In the genomic region with DNA sequence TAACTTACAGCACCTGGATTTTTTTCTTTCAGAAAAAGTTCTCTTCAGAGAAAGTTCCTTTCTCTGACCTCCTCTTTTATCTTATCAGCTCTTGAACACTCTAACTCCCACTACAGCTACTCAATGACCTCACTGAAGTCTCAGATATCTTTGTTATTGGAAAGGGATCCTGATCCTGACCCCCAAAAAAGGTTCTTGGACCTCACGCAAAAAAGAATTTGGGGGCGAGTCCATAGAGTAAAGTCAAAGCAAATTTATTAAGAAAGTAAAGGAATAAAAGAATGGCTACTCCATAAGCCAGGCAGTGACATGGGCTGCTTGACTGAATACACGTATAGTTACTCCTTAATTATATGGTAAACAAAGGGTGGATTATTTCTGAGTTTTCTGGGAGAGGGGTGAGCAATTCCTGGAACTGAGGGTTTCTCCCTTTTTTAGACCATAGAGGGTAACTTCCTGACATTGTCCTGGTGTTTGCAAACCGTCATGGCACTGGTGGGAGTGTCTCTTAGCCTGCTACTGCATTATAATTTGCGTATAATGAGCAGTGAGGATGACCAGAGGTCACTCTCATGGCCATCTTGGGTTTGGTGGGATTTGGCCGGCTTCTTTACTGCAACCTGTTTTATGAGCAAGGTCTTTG, we compare ENCODE assay signal across 1 cellular context.
A peak's percentile ranks its signal among the peaks of the same experiment; 100 is the strongest.
TF ChIP-seq lines count a peak whose summit lies in the region.

No MANE protein-coding gene starts in this region.

TF ChIP-seq in K562, 482 proteins besides CTCF, POLR2A, EP300 and RAD21 (continued from another document and continues in another):
- TF ChIP-seq CUX1 (CRISPR knock-in tag; IDR thresholded peaks at IDR 0.05), result peak; percentile 86
- peak; percentile 22; the same call in 1 of the 2 replicates for TF ChIP-seq GABPA (tag; conservative IDR thresholded peaks at IDR 0.05; ENCODE audit: low read depth)
- TF ChIP-seq YY1 (IDR thresholded peaks at IDR 0.05; ENCODE audit: borderline replicate concordance in 1 of 3, control insufficient read depth in 1 of 3, extremely low read depth in 1 of 3, insufficient read depth in 3 of 3, insufficient read length in 1 of 3, insufficient replicate concordance in 2 of 3, low read depth in 1 of 3, low read length in 2 of 3), result peak in 1 of 3 experiments; percentile 81
- TF ChIP-seq, protein P1, sequence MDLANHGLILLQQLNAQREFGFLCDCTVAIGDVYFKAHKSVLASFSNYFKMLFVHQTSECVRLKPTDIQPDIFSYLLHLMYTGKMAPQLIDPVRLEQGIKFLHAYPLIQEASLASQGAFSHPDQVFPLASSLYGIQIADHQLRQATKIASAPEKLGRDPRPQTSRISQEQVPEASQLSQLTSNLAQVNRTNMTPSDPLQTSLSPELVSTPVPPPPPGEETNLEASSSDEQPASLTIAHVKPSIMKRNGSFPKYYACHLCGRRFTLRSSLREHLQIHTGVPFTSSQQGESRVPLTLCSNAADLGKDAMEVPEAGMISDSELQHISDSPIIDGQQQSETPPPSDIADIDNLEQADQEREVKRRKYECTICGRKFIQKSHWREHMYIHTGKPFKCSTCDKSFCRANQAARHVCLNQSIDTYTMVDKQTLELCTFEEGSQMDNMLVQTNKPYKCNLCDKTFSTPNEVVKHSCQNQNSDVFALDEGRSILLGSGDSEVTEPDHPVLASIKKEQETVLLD (IDR thresholded peaks at IDR 0.05), result peak; percentile 45; the same call in 1 of the 2 replicates
- TF ChIP-seq, protein P2, sequence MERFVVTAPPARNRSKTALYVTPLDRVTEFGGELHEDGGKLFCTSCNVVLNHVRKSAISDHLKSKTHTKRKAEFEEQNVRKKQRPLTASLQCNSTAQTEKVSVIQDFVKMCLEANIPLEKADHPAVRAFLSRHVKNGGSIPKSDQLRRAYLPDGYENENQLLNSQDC (CRISPR knock-in tag; IDR thresholded peaks at IDR 0.05), result 0 out of 2 replicates have a peak, but pooled peaks have one; percentile 44
- no peak for TF ChIP-seq RBM39 (optimal IDR thresholded peaks at IDR 0.05; ENCODE audit: low read depth, low read length)
- TF ChIP-seq PML (IDR thresholded peaks at IDR 0.05; ENCODE audit: low read length), result peak; percentile 96
- TF ChIP-seq ZC3H8 (IDR thresholded peaks at IDR 0.05), result no peak
- 0 out of 2 replicates have a peak, but pooled peaks have one; percentile 1 for TF ChIP-seq BACH1 (tag; IDR thresholded peaks at IDR 0.05)
- TF ChIP-seq MBD2 (IDR thresholded peaks at IDR 0.05; ENCODE audit: borderline replicate concordance, low read depth), result peak; percentile 44; the same call in 1 of the 2 replicates
- TF ChIP-seq JUN (IDR thresholded peaks at IDR 0.05; ENCODE audit: borderline replicate concordance, low read depth, low read length), result peak; percentile 91
- TF ChIP-seq JUN (CRISPR knock-in tag; IDR thresholded peaks at IDR 0.05; ENCODE audit: borderline replicate concordance), result peak; percentile 70; the same call in 1 of the 2 replicates
- peak; percentile 60; the same call in 1 of the 2 replicates for TF ChIP-seq MEF2A (IDR thresholded peaks at IDR 0.05; ENCODE audit: control insufficient read depth, low read depth, low read length)
- no peak for TF ChIP-seq NR1H2 (CRISPR knock-in tag; IDR thresholded peaks at IDR 0.05)
- peak; percentile 92 for TF ChIP-seq FOXM1 (IDR thresholded peaks at IDR 0.05; ENCODE audit: low read depth)
- no peak for TF ChIP-seq FOXM1 (CRISPR knock-in tag; IDR thresholded peaks at IDR 0.05; ENCODE audit: low read depth)
- TF ChIP-seq, protein P3, sequence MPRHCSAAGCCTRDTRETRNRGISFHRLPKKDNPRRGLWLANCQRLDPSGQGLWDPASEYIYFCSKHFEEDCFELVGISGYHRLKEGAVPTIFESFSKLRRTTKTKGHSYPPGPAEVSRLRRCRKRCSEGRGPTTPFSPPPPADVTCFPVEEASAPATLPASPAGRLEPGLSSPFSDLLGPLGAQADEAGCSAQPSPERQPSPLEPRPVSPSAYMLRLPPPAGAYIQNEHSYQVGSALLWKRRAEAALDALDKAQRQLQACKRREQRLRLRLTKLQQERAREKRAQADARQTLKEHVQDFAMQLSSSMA (CRISPR knock-in tag; IDR thresholded peaks at IDR 0.05), result no peak
- TF ChIP-seq SMARCA5 (IDR thresholded peaks at IDR 0.05), result no peak
- no peak; the same call in 1 of the 2 replicates for TF ChIP-seq PKNOX1 (IDR thresholded peaks at IDR 0.05)
- no peak for TF ChIP-seq C11orf30 (IDR thresholded peaks at IDR 0.05; ENCODE audit: low read depth)
- TF ChIP-seq IRF2 (CRISPR knock-in tag; IDR thresholded peaks at IDR 0.05), result no peak
- TF ChIP-seq EWSR1 (IDR thresholded peaks at IDR 0.05; ENCODE audit: borderline replicate concordance, low read depth, partially characterized antibody), result no peak
- TF ChIP-seq, protein P4, sequence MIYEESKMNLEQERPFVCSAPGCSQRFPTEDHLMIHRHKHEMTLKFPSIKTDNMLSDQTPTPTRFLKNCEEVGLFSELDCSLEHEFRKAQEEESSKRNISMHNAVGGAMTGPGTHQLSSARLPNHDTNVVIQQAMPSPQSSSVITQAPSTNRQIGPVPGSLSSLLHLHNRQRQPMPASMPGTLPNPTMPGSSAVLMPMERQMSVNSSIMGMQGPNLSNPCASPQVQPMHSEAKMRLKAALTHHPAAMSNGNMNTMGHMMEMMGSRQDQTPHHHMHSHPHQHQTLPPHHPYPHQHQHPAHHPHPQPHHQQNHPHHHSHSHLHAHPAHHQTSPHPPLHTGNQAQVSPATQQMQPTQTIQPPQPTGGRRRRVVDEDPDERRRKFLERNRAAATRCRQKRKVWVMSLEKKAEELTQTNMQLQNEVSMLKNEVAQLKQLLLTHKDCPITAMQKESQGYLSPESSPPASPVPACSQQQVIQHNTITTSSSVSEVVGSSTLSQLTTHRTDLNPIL (CRISPR knock-in tag; IDR thresholded peaks at IDR 0.05), result no peak
- TF ChIP-seq, protein P5, sequence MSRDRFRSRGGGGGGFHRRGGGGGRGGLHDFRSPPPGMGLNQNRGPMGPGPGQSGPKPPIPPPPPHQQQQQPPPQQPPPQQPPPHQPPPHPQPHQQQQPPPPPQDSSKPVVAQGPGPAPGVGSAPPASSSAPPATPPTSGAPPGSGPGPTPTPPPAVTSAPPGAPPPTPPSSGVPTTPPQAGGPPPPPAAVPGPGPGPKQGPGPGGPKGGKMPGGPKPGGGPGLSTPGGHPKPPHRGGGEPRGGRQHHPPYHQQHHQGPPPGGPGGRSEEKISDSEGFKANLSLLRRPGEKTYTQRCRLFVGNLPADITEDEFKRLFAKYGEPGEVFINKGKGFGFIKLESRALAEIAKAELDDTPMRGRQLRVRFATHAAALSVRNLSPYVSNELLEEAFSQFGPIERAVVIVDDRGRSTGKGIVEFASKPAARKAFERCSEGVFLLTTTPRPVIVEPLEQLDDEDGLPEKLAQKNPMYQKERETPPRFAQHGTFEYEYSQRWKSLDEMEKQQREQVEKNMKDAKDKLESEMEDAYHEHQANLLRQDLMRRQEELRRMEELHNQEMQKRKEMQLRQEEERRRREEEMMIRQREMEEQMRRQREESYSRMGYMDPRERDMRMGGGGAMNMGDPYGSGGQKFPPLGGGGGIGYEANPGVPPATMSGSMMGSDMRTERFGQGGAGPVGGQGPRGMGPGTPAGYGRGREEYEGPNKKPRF (IDR thresholded peaks at IDR 0.05; ENCODE audit: low read depth, low read length), result no peak
- no peak for TF ChIP-seq GTF2F1 (IDR thresholded peaks at IDR 0.05; ENCODE audit: low read depth, low read length)
- TF ChIP-seq KLF16 (IDR thresholded peaks at IDR 0.05), result peak; percentile 95
- 0 out of 2 replicates have a peak, but pooled peaks have one; percentile 46 for TF ChIP-seq ZNF274 (IDR thresholded peaks at IDR 0.05; ENCODE audit: borderline replicate concordance, low read depth, low read length)
- TF ChIP-seq ZBED1 (IDR thresholded peaks at IDR 0.05), result no peak
- no peak for TF ChIP-seq ZNF76 (CRISPR knock-in tag; IDR thresholded peaks at IDR 0.05; ENCODE audit: borderline replicate concordance)
- peak in 1 of 2 experiments; percentile 32; a peak in 1 of 4 replicates for TF ChIP-seq HDAC1 (IDR thresholded peaks at IDR 0.05)
- TF ChIP-seq, protein P6, sequence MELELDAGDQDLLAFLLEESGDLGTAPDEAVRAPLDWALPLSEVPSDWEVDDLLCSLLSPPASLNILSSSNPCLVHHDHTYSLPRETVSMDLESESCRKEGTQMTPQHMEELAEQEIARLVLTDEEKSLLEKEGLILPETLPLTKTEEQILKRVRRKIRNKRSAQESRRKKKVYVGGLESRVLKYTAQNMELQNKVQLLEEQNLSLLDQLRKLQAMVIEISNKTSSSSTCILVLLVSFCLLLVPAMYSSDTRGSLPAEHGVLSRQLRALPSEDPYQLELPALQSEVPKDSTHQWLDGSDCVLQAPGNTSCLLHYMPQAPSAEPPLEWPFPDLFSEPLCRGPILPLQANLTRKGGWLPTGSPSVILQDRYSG (tag; conservative IDR thresholded peaks at IDR 0.05; ENCODE audit: low read depth), result no peak
- no peak for TF ChIP-seq PTBP1 (IDR thresholded peaks at IDR 0.05; ENCODE audit: low read depth, low read length)
- TF ChIP-seq ZNF347 (CRISPR knock-in tag; IDR thresholded peaks at IDR 0.05; ENCODE audit: low read depth), result no peak
- TF ChIP-seq HMG20A (CRISPR knock-in tag; conservative IDR thresholded peaks at IDR 0.05), result no peak
- peak; percentile 65 for TF ChIP-seq EGR1 (conservative IDR thresholded peaks at IDR 0.05)
- no peak for TF ChIP-seq U2AF1 (optimal IDR thresholded peaks at IDR 0.05; ENCODE audit: low read depth, low read length)
- TF ChIP-seq PREB (CRISPR knock-in tag; IDR thresholded peaks at IDR 0.05), result no peak
- TF ChIP-seq SOX6 (IDR thresholded peaks at IDR 0.05), result peak; percentile 99
- TF ChIP-seq ZNF197 (CRISPR knock-in tag; IDR thresholded peaks at IDR 0.05; ENCODE audit: low read depth), result no peak
- no peak for TF ChIP-seq BRF1 (IDR thresholded peaks at IDR 0.05; ENCODE audit: borderline replicate concordance, extremely low read depth, insufficient read length)
- TF ChIP-seq TRIM28 (IDR thresholded peaks at IDR 0.05), result no peak
- no peak for TF ChIP-seq ATF1 (CRISPR knock-in tag; IDR thresholded peaks at IDR 0.05)
- TF ChIP-seq ATF1 (tag; IDR thresholded peaks at IDR 0.05), result peak; percentile 87
- peak; percentile 50 for TF ChIP-seq SMARCB1 (IDR thresholded peaks at IDR 0.05; ENCODE audit: insufficient read length, low read depth)
- TF ChIP-seq ILF3 (IDR thresholded peaks at IDR 0.05; ENCODE audit: borderline replicate concordance), result 0 out of 2 replicates have a peak, but pooled peaks have one; percentile 0
- TF ChIP-seq, protein P7, sequence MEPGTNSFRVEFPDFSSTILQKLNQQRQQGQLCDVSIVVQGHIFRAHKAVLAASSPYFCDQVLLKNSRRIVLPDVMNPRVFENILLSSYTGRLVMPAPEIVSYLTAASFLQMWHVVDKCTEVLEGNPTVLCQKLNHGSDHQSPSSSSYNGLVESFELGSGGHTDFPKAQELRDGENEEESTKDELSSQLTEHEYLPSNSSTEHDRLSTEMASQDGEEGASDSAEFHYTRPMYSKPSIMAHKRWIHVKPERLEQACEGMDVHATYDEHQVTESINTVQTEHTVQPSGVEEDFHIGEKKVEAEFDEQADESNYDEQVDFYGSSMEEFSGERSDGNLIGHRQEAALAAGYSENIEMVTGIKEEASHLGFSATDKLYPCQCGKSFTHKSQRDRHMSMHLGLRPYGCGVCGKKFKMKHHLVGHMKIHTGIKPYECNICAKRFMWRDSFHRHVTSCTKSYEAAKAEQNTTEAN (CRISPR knock-in tag; IDR thresholded peaks at IDR 0.05), result no peak
- TF ChIP-seq ZNF445 (CRISPR knock-in tag; IDR thresholded peaks at IDR 0.05; ENCODE audit: low read depth), result 0 out of 2 replicates have a peak, but pooled peaks have one; percentile 22
